Comparison of ENCODE assay signal across 8 cellular contexts in the genomic region with DNA sequence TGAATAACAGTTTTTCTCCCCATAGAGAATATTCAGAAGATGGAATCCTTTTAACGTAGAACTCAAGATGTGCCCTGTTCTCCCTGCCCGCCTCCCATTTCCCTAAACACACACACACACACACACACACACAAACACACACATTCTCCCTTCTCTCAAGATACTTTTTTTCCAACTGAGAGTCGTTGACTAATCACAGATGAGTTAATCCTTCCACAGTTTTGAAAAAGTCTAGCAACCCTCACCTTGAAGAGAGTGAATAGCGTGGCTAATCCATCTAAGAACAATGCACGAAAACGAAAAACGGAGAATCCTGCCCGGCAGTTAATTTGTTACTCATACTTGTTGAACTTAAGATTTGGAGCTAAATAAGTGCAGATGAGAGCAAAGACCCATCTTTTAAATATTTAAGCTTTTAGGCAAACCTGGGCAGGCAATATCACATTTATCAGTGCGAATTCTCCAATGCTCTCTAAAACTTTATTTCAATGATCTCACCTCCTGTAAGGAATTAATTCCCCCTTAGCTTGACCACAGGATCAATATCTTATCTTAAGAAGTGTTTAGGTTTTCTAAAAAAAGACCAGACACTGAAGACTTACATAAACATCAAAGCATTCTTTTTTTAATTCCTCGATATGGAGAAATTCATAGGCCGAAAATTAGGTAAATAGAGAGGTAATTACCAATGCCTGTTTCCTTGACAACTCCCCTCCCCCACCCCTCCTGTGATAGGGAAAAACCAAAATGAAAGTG. TPM values are rescaled to one million over a fixed set of nuclear protein-coding genes. Genes with fewer than 3 reads are reported as not detected.
DNase-seq lines count a peak whose midpoint lies in the region; ATAC-seq and FAIRE-seq lines count a peak whose summit lies in the region.

No MANE protein-coding gene starts in this region.

- no peak overlapping the region for H3K14ac ChIP-seq in neuronal stem cell (ENCODE audit: low read length)

- peaks cover 3 to 33% of the 10 kb centered on the region in 2 donors for H3K36me3 ChIP-seq in neuronal stem cell (replicated peaks in 1 of 2; ENCODE audit: control insufficient read depth in 2 of 2, insufficient read depth in 2 of 2, low read length in 2 of 2)

- no peak overlapping the region for H3K23ac ChIP-seq in neuronal stem cell (ENCODE audit: low read depth, low read length, poor library complexity)

- no peak overlapping the region for H2BK12ac ChIP-seq in neuronal stem cell (ENCODE audit: low read length)

- no peak overlapping the region for H3K9ac ChIP-seq in neuronal stem cell (ENCODE audit: low read depth, low read length, poor library complexity)

- peak overlapping the region; percentile 78 for H2AFZ ChIP-seq in neuronal stem cell (ENCODE audit: low read length)

- no peak for FAIRE-seq in RCC 7860 (lab: Jason Lieb, UNC)

- no peak overlapping the region for H2BK15ac ChIP-seq in neuronal stem cell (ENCODE audit: low read length)

- peaks cover 2% of the 10 kb centered on the region for H3K9me3 Mint-ChIP-seq in activated CD4-positive, alpha-beta T cell treated with anti-CD3 and anti-CD28 coated beads, Interleukin-2, amount 10 ng/mL, durations not matched to agents 7 days and 5 days

- POLR2A ChIA-PET in activated CD4-positive, alpha-beta T cell treated with anti-CD3 and anti-CD28 coated beads, Interleukin-2, amount 10 ng/mL, durations not matched to agents 7 days and 5 days (lab: Charles Lee) = no interaction called here

- peak overlapping the region; percentile 99 for H3K27ac ChIP-seq in neuronal stem cell (replicated peaks; ENCODE audit: low read length)

- peaks cover 0 to 7% of the 10 kb centered on the region in 2 donors for H3K9me3 ChIP-seq in neuronal stem cell (replicated peaks in 1 of 2; ENCODE audit: control insufficient read depth in 2 of 2, insufficient read depth in 1 of 2, low read depth in 1 of 2, low read length in 2 of 2)

- H3K4me3 Mint-ChIP-seq in activated CD4-positive, alpha-beta T cell treated with anti-CD3 and anti-CD28 coated beads, Interleukin-2, amount 10 ng/mL, durations not matched to agents 7 days and 5 days = peak overlapping the region; percentile 77

- no peak overlapping the region for H2BK5ac ChIP-seq in neuronal stem cell (ENCODE audit: low read length)

- peak overlapping the region; percentile 69 to 93 for H3K4me3 ChIP-seq in neuronal stem cell (ENCODE audit: low read length in 2 of 2)

- no peak overlapping the region for H4K8ac ChIP-seq in neuronal stem cell (ENCODE audit: low read depth, low read length)

- peaks cover 4% of the 10 kb centered on the region for H3K79me1 ChIP-seq in neuronal stem cell (ENCODE audit: low read depth, low read length)

- no peak overlapping the region for H2BK120ac ChIP-seq in neuronal stem cell (ENCODE audit: low read depth, low read length)

- no peak for DNase-seq in activated CD4-positive, alpha-beta T cell treated with anti-CD3 and anti-CD28 coated beads, Interleukin-2, amount 10 ng/mL, durations not matched to agents 7 days and 5 days
- no peak for DNase-seq in activated CD4-positive, alpha-beta T cell treated with anti-CD3 and anti-CD28 coated beads, Interleukin-2, amount 50 U/mL, for 1 hour
- peak; percentile 14 for DNase-seq in RCC 7860 (ENCODE audit: low spot score)
- DNase-seq in neuronal stem cell (ENCODE audit: low spot score) = peak; percentile 63
- no peak for DNase-seq in NCI-H774 (lab: John Stamatoyannopoulos, UW)
- no peak for DNase-seq in activated effector memory CD4-positive, alpha-beta T cell treated with anti-CD3 and anti-CD28 coated beads, Interleukin-2, amount 50 U/mL, for 16 hours
- no peak for DNase-seq in activated CD4-positive, CD25-positive, alpha-beta regulatory T cell (lab: John Stamatoyannopoulos, UW)

- peaks cover 29% of the 10 kb centered on the region for H3K4me1 Mint-ChIP-seq in activated CD4-positive, alpha-beta T cell treated with anti-CD3 and anti-CD28 coated beads, Interleukin-2, amount 10 ng/mL, durations not matched to agents 7 days and 5 days

- no peaks in the 10 kb centered on the region for H3K27me3 ChIP-seq in neuronal stem cell (ENCODE audit: control insufficient read depth in 3 of 3, insufficient read depth in 3 of 3, low read depth in 1 of 3, low read length in 3 of 3)

- no peak overlapping the region for H4K91ac ChIP-seq in neuronal stem cell (ENCODE audit: low read depth, low read length, poor library complexity)

- H3K18ac ChIP-seq in neuronal stem cell (ENCODE audit: low read length) = peak overlapping the region; percentile 15

- peaks cover 15% of the 10 kb centered on the region for H3K27me3 Mint-ChIP-seq in activated CD4-positive, alpha-beta T cell treated with anti-CD3 and anti-CD28 coated beads, Interleukin-2, amount 10 ng/mL, durations not matched to agents 7 days and 5 days

- peak overlapping the region; percentile 40 for H3K4me2 ChIP-seq in neuronal stem cell (ENCODE audit: insufficient read depth, low read length, poor library complexity, severe bottlenecking)

- H3K27ac Mint-ChIP-seq in activated CD4-positive, alpha-beta T cell treated with anti-CD3 and anti-CD28 coated beads, Interleukin-2, amount 10 ng/mL, durations not matched to agents 7 days and 5 days = peak overlapping the region; percentile 93

- H3K4me1 ChIP-seq in neuronal stem cell (ENCODE audit: control insufficient read depth in 2 of 2, insufficient read depth in 1 of 2, low read depth in 1 of 2, low read length in 2 of 2) = peaks cover 10 to 13% of the 10 kb centered on the region in 2 donors

- no peak overlapping the region for H2AK5ac ChIP-seq in neuronal stem cell (ENCODE audit: low read depth, low read length)

- H3K36me3 Mint-ChIP-seq in activated CD4-positive, alpha-beta T cell treated with anti-CD3 and anti-CD28 coated beads, Interleukin-2, amount 10 ng/mL, durations not matched to agents 7 days and 5 days (ENCODE audit: low read depth) = peaks cover 8% of the 10 kb centered on the region

- CTCF ChIA-PET in activated CD4-positive, alpha-beta T cell treated with anti-CD3 and anti-CD28 coated beads, Interleukin-2, amount 10 ng/mL, durations not matched to agents 7 days and 5 days (lab: Charles Lee) = no interaction called here

- no CpG with 5 or more reads among the region's 11 CpGs for WGBS in neuronal stem cell (ENCODE audit: extremely low coverage in 2 of 2, insufficient read length in 2 of 2, insufficient replicate concordance in 1 of 2), 2 donors

- ATAC-seq in esophagus mucosa = peak; percentile 50

- no peak overlapping the region for H3K4ac ChIP-seq in neuronal stem cell (ENCODE audit: low read length)

RNA-seq across cellular contexts. Expression of a gene that starts 1.1 kb away (rescaled TPM):
- total RNA-seq in activated CD4-positive, alpha-beta T cell treated with anti-CD3 and anti-CD28 coated beads, Interleukin-2, amount 10 ng/mL, durations not matched to agents 7 days and 5 days = 1 to 10 TPM; 8.5 to 8.8 TPM
- total RNA-seq in esophagus mucosa = 9.6 TPM
- polyA plus RNA-seq in neuronal stem cell (2013, experiment 1 of 2) = 39.5 TPM
- 38.9 TPM for polyA plus RNA-seq in neuronal stem cell (2013, experiment 2 of 2)

Comparison
In these comparisons a context has a peak if more than half of its experiments do, and no peak if none do; other contexts are left out.
1. DNase-seq: peak in RCC 7860 (single experiment) and neuronal stem cell (single experiment); none in activated CD4-positive, alpha-beta T cell treated with anti-CD3 and anti-CD28 coated beads, Interleukin-2, amount 10 ng/mL, durations not matched to agents 7 days and 5 days (single experiment), activated CD4-positive, alpha-beta T cell treated with anti-CD3 and anti-CD28 coated beads, Interleukin-2, amount 50 U/mL, for 1 hour (single experiment), NCI-H774 (single experiment), activated effector memory CD4-positive, alpha-beta T cell treated with anti-CD3 and anti-CD28 coated beads, Interleukin-2, amount 50 U/mL, for 16 hours (single experiment) and activated CD4-positive, CD25-positive, alpha-beta regulatory T cell (0 of 4).